In genomic region chr10:52331759-52332364, GRCh38 we compare ENCODE assay signal across 2 cellular contexts.
TF ChIP-seq lines count a peak whose summit lies in the region.

No MANE protein-coding gene starts in this region.

TF ChIP-seq in SK-N-SH, 30 proteins besides CTCF, POLR2A, EP300 and RAD21:
- no peak for TF ChIP-seq PBX3 (IDR thresholded peaks at IDR 0.05)
- TF ChIP-seq REST (IDR thresholded peaks at IDR 0.05; ENCODE audit: low read depth, low read length) = no peak
- TF ChIP-seq ZBTB33 (IDR thresholded peaks at IDR 0.05; ENCODE audit: borderline replicate concordance, low read depth) = no peak
- TF ChIP-seq FOXJ3 (CRISPR knock-in tag; IDR thresholded peaks at IDR 0.05) = no peak
- no peak for TF ChIP-seq JUND (IDR thresholded peaks at IDR 0.05)
- TF ChIP-seq TEAD4 (IDR thresholded peaks at IDR 0.05; ENCODE audit: borderline replicate concordance, insufficient read depth) = no peak
- TF ChIP-seq RXRA (IDR thresholded peaks at IDR 0.05; ENCODE audit: borderline replicate concordance, low read depth) = no peak
- no peak for TF ChIP-seq CHD2 (IDR thresholded peaks at IDR 0.05; ENCODE audit: low read length, partially characterized antibody)
- no peak for TF ChIP-seq IRF3 (IDR thresholded peaks at IDR 0.05; ENCODE audit: low read depth, low read length)
- no peak for TF ChIP-seq YY1 (IDR thresholded peaks at IDR 0.05; ENCODE audit: low read depth)
- no peak for TF ChIP-seq MEF2A (IDR thresholded peaks at IDR 0.05; ENCODE audit: borderline replicate concordance, low read depth)
- TF ChIP-seq USF2 (IDR thresholded peaks at IDR 0.05; ENCODE audit: borderline replicate concordance, low read depth, low read length) = no peak
- TF ChIP-seq GABPA (IDR thresholded peaks at IDR 0.05; ENCODE audit: low read depth) = no peak
- no peak for TF ChIP-seq EZH2phosphoT487 (IDR thresholded peaks at IDR 0.05; ENCODE audit: borderline replicate concordance, low read depth)

TF ChIP-seq in SK-N-SH treated with all-trans-retinoic acid at 6 μM for 48 hours, 23 proteins besides CTCF, POLR2A, EP300 and RAD21 (continued from another document):
- TF ChIP-seq TSHZ2 (CRISPR knock-in tag; IDR thresholded peaks at IDR 0.05) (no peak), GLIS3 (CRISPR knock-in tag; IDR thresholded peaks at IDR 0.05) (no peak), CREB5 (CRISPR knock-in tag; IDR thresholded peaks at IDR 0.05; ENCODE audit: low read depth) (no peak), CSDC2 (CRISPR knock-in tag; IDR thresholded peaks at IDR 0.05) (no peak), TOX (CRISPR knock-in tag; IDR thresholded peaks at IDR 0.05; ENCODE audit: borderline replicate concordance) (no peak)
